ENCODE assay signal across 1 cellular context in genomic region chr12:53518381-53518780, GRCh38.
TF ChIP-seq lines count a peak whose summit lies in the region.

No MANE protein-coding gene starts in this region.

TF ChIP-seq in IMR-90, 13 proteins besides CTCF, POLR2A, EP300 and RAD21:
- peak; percentile 54; the same call in 1 of the 2 replicates for TF ChIP-seq FOS (IDR thresholded peaks at IDR 0.05; ENCODE audit: low read depth, low read length)
- TF ChIP-seq, protein P1, sequence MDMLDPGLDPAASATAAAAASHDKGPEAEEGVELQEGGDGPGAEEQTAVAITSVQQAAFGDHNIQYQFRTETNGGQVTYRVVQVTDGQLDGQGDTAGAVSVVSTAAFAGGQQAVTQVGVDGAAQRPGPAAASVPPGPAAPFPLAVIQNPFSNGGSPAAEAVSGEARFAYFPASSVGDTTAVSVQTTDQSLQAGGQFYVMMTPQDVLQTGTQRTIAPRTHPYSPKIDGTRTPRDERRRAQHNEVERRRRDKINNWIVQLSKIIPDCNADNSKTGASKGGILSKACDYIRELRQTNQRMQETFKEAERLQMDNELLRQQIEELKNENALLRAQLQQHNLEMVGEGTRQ (IDR thresholded peaks at IDR 0.05; ENCODE audit: low read depth, low read length) = no peak
